Comparison of ENCODE assay signal across 8 cellular contexts in the genomic region with DNA sequence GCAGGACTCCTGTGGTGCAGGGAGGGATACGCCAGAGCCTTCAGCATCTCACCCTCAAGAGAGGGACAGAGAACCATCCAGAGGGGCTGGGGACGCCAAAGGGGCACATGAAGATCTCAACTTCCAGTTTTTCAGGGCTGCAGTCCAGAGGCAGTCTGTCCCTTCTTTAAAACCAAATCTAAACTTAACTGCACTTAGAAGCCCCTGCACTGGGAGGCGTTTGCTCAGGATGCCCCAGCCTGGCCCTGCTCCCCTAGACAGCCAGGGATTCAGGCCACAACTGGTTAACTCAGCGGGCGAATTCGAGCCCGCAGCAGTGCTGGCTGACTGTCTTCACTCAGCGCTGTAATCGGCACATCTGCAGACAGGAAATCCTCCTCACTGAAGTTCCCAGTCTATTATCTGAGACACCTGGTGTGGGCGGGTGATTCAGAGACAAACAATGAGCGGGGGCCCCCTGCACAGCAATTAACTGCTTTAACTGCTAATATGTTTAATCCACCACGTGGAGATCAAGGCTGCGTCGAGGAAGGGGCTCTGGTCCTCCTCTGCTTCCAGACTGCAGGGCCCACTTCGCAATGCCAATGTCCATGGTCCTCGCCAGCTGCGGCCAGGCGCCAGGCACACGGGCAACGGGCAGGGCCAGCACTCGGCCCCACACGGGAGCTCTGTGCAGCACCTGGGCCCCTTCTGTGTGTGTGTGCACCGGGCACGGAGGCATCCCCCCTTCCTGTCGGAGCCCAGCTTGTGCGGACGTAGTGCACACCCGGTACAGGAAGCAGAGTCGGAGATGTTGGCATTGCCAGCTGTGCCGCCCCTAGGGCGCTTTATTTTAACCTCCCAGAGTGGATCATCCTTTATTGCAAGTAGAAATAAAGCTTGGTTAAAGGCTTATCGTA. TPM values are rescaled to one million over a fixed set of nuclear protein-coding genes. Genes with fewer than 3 reads are reported as not detected.
A peak's percentile ranks its signal among the peaks of the same experiment; 100 is the strongest.
DNase-seq lines count a peak whose midpoint lies in the region; ATAC-seq and TF ChIP-seq lines count a peak whose summit lies in the region.

No MANE protein-coding gene starts in this region.

- ATAC-seq in GM21619 (IDR thresholded peaks at IDR 0.05; ENCODE audit: unreplicated experiment): peak; percentile 57

- H3K9me3 ChIP-seq in effector memory CD4-positive, alpha-beta T cell (ENCODE audit: control insufficient read depth, low read length): no peaks in the 10 kb centered on the region
- H3K9me3 ChIP-seq in thymus (ENCODE audit: control insufficient read depth): no peaks in the 10 kb centered on the region

- H3K27me3 Mint-ChIP-seq in activated CD4-positive, alpha-beta T cell treated with anti-CD3 and anti-CD28 coated beads, Interleukin-2, amount 10 ng/mL, durations not matched to agents 7 days and 5 days: no peaks in the 10 kb centered on the region
- no peaks in the 10 kb centered on the region for H3K27me3 Mint-ChIP-seq in neural crest cell (ENCODE audit: low read depth)

- H3K4me3 ChIP-seq in effector memory CD4-positive, alpha-beta T cell (ENCODE audit: insufficient read depth, low read depth, low read length, poor library complexity, severe bottlenecking): peak overlapping the region; percentile 57
- peak overlapping the region; percentile 41 for H3K4me3 ChIP-seq in thymus (ENCODE audit: low read length)

- no peaks in the 10 kb centered on the region for H3K9me3 Mint-ChIP-seq in activated CD4-positive, alpha-beta T cell treated with anti-CD3 and anti-CD28 coated beads, Interleukin-2, amount 10 ng/mL, durations not matched to agents 7 days and 5 days
- no peaks in the 10 kb centered on the region for H3K9me3 Mint-ChIP-seq in neural crest cell

- H3K27me3 ChIP-seq in effector memory CD4-positive, alpha-beta T cell (replicated peaks; ENCODE audit: control insufficient read depth, insufficient read depth, low read length, poor library complexity, severe bottlenecking): no peaks in the 10 kb centered on the region
- H3K27me3 ChIP-seq in thymus (ENCODE audit: control insufficient read depth, insufficient read depth): no peaks in the 10 kb centered on the region

- peak overlapping the region; percentile 62 for H3K4me3 Mint-ChIP-seq in activated CD4-positive, alpha-beta T cell treated with anti-CD3 and anti-CD28 coated beads, Interleukin-2, amount 10 ng/mL, durations not matched to agents 7 days and 5 days
- peak overlapping the region; percentile 4 for H3K4me3 Mint-ChIP-seq in neural crest cell

- no peaks in the 10 kb centered on the region for H3K36me3 ChIP-seq in effector memory CD4-positive, alpha-beta T cell (ENCODE audit: control insufficient read depth, insufficient read depth, low read length)
- H3K36me3 ChIP-seq in thymus (ENCODE audit: control insufficient read depth, insufficient read depth): no peaks in the 10 kb centered on the region

- H3K27ac ChIP-seq in effector memory CD4-positive, alpha-beta T cell (ENCODE audit: insufficient read depth, low read length, poor library complexity, severe bottlenecking): peak overlapping the region; percentile 92
- peak overlapping the region; percentile 100 for H3K27ac ChIP-seq in thymus (ENCODE audit: low read depth)

- DNase-seq in ACHN: peak; percentile 47
- DNase-seq in NCI-H345 (lab: John Stamatoyannopoulos, UW): peak; percentile 77
- peak; percentile 81 for DNase-seq in activated CD4-positive, alpha-beta T cell treated with anti-CD3 and anti-CD28 coated beads, Interleukin-2, amount 10 ng/mL, durations not matched to agents 7 days and 5 days
- DNase-seq in effector memory CD4-positive, alpha-beta T cell: peak; percentile 59 to 79 (median 61)
- no peak for DNase-seq in neural crest cell (ENCODE audit: low read depth, low spot score)
- no peak for DNase-seq in medulla oblongata (ENCODE audit: extremely low spot score)

- 2% methylated on average over 32 of the region's 32 CpGs for WGBS in thymus

- in situ Hi-C loops in ACHN (cut with HindIII; ENCODE audit: low pct_ligation_motif_present, low pct_unique_long_range_greater_than_20kb, low sequenced_read_pairs): no loop called here

- TF ChIP-seq CTCF in neural crest cell (conservative IDR thresholded peaks at IDR 0.05): no peak

- H3K36me3 Mint-ChIP-seq in activated CD4-positive, alpha-beta T cell treated with anti-CD3 and anti-CD28 coated beads, Interleukin-2, amount 10 ng/mL, durations not matched to agents 7 days and 5 days (ENCODE audit: low read depth): peaks cover 2% of the 10 kb centered on the region
- no peaks in the 10 kb centered on the region for H3K36me3 Mint-ChIP-seq in neural crest cell (ENCODE audit: low read depth)

- H3K4me1 Mint-ChIP-seq in activated CD4-positive, alpha-beta T cell treated with anti-CD3 and anti-CD28 coated beads, Interleukin-2, amount 10 ng/mL, durations not matched to agents 7 days and 5 days: peaks cover 72% of the 10 kb centered on the region
- H3K4me1 Mint-ChIP-seq in neural crest cell: peaks cover 20% of the 10 kb centered on the region

- H3K4me1 ChIP-seq in effector memory CD4-positive, alpha-beta T cell (ENCODE audit: control insufficient read depth, insufficient read depth, low read length, poor library complexity, severe bottlenecking): peaks cover 60% of the 10 kb centered on the region
- peaks cover 76% of the 10 kb centered on the region for H3K4me1 ChIP-seq in thymus (ENCODE audit: control insufficient read depth, insufficient read depth, low read length)

- H3K27ac Mint-ChIP-seq in activated CD4-positive, alpha-beta T cell treated with anti-CD3 and anti-CD28 coated beads, Interleukin-2, amount 10 ng/mL, durations not matched to agents 7 days and 5 days: peak overlapping the region; percentile 93
- no peak overlapping the region for H3K27ac Mint-ChIP-seq in neural crest cell (ENCODE audit: unreplicated experiment)

- POLR2A ChIA-PET in activated CD4-positive, alpha-beta T cell treated with anti-CD3 and anti-CD28 coated beads, Interleukin-2, amount 10 ng/mL, durations not matched to agents 7 days and 5 days (lab: Charles Lee): interaction anchor here (0.7 kb wide), 1 partner anchor 262 kb away, joined by 4 read pairs; no protein-coding TSS in a partner anchor

- CTCF ChIA-PET in activated CD4-positive, alpha-beta T cell treated with anti-CD3 and anti-CD28 coated beads, Interleukin-2, amount 10 ng/mL, durations not matched to agents 7 days and 5 days (lab: Charles Lee): interaction anchor here (1.0 to 1.3 kb wide), 6 partner anchors 10 to 172 kb away, joined by 3 to 4 read pairs (median 3); no protein-coding TSS in a partner anchor

RNA-seq across cellular contexts. Expression of gene GNB1L, which starts 36.9 kb away (rescaled TPM):
- 1 to 10 TPM; 5.3 to 7.3 TPM for total RNA-seq in activated CD4-positive, alpha-beta T cell treated with anti-CD3 and anti-CD28 coated beads, Interleukin-2, amount 10 ng/mL, durations not matched to agents 7 days and 5 days
- 12.1 and 13.8 TPM in 2 replicates for total RNA-seq in neural crest cell
- 11.2 TPM for polyA plus RNA-seq in thymus

RNA-seq across cellular contexts. Expression of gene RTL10, which starts 36.9 kb away (rescaled TPM):
- total RNA-seq in activated CD4-positive, alpha-beta T cell treated with anti-CD3 and anti-CD28 coated beads, Interleukin-2, amount 10 ng/mL, durations not matched to agents 7 days and 5 days: 10 to 100 TPM; 21.4 to 21.5 TPM
- 26.7 and 28.1 TPM in 2 replicates for total RNA-seq in neural crest cell
- polyA plus RNA-seq in thymus: 20.8 TPM

RNA-seq across cellular contexts. Expression of gene COMT, which starts 50.0 kb away (rescaled TPM):
- total RNA-seq in activated CD4-positive, alpha-beta T cell treated with anti-CD3 and anti-CD28 coated beads, Interleukin-2, amount 10 ng/mL, durations not matched to agents 7 days and 5 days: 10 to 100 TPM; 71.8 to 74.8 TPM
- 70.9 and 86.4 TPM in 2 replicates for total RNA-seq in neural crest cell
- polyA plus RNA-seq in thymus: 74.5 TPM

RNA-seq across cellular contexts. Expression of gene TXNRD2, which starts 50.0 kb away (rescaled TPM):
- total RNA-seq in activated CD4-positive, alpha-beta T cell treated with anti-CD3 and anti-CD28 coated beads, Interleukin-2, amount 10 ng/mL, durations not matched to agents 7 days and 5 days: 10 to 100 TPM; 19.3 to 21.9 TPM
- 21.7 and 22.2 TPM in 2 replicates for total RNA-seq in neural crest cell
- polyA plus RNA-seq in thymus: 24.2 TPM

Comparison
In these comparisons a context has a peak if more than half of its experiments do, and no peak if none do; other contexts are left out.
1. DNase-seq: peak in ACHN (single experiment), NCI-H345 (single experiment), activated CD4-positive, alpha-beta T cell treated with anti-CD3 and anti-CD28 coated beads, Interleukin-2, amount 10 ng/mL, durations not matched to agents 7 days and 5 days (single experiment) and effector memory CD4-positive, alpha-beta T cell (3 of 3); none in neural crest cell (single experiment) and medulla oblongata (single experiment).